8 cellular contexts compared by ENCODE assay signal in the genomic region with DNA sequence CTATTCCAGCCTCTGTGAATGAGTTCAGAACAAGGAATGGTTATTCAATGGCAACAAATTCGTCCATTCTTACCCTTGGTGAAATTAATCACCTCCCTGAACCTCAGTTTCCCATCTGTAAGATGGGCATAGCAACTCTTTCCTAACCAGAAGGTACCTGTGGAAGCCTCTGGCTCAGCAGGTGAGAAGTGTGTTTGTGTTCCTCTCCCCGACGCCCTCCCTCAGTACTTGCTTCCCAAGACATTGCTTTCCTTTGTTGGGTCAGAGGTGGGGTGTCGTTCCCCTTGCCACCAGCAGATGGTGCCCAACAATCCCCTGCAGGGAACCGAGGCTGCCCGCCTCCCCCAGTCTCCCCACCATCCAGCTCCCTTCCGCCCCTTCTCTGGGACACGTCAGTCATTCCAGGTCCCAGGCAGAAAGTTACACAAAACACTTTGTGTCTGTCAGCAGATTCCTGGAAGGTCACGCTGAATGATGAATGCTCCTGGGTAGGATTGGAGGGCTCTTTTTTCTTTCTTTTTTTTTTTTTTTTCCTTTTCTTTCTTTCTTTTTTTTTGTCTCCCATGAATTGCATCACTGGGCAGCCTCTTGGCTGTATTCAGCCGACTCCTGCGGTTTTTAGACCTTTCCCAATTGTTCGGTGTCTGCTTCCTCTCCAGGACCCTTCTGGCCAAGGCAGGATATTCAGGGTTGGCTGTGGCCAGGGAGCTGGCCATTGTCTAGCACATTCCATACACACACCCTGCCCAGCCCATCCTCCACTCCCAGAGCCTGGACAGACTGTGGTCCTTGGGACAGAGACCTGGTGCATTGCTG.
A peak's percentile ranks its signal among the peaks of the same experiment; 100 is the strongest.
DNase-seq lines count a peak whose midpoint lies in the region; ATAC-seq and TF ChIP-seq lines count a peak whose summit lies in the region.

No MANE protein-coding gene starts in this region.

- no peak for TF ChIP-seq EP300 in stomach (IDR thresholded peaks at IDR 0.05)

- H3K9me3 Mint-ChIP-seq in activated T-cell treated with anti-CD3 and anti-CD28 coated beads, Interleukin-2, amount 50 U/mL, for 4 hours, result peaks cover 3% of the 10 kb centered on the region
- H3K9me3 Mint-ChIP-seq in neural crest cell, result peaks cover 6% of the 10 kb centered on the region

- intact Hi-C loops in stomach (cut with DNase I; ENCODE audit: low total_unique reads), result loop anchor here (5.0 to 10.0 kb wide), 2 partner anchors 871 to 1144 kb away; no protein-coding TSS in a partner anchor

- DNase-seq in activated gamma-delta T cell treated with Interleukin-2 at 50 U/mL for 16 hours, result peak; percentile 62
- no peak for DNase-seq in activated gamma-delta T cell (lab: John Stamatoyannopoulos, UW)
- DNase-seq in OCI-M1 (lab: John Stamatoyannopoulos, UW), result peak; percentile 87
- DNase-seq in activated T-cell treated with anti-CD3 and anti-CD28 coated beads, Interleukin-2, amount 50 U/mL, for 4 hours, result peak; percentile 70
- DNase-seq in fibroblast of lung (ENCODE audit: low read depth in 2 of 2), result peak; percentile 94 to 97
- DNase-seq in neural crest cell (ENCODE audit: low read depth, low spot score), result peak; percentile 84
- DNase-seq in stomach, result peak; percentile 80

- peak overlapping the region; percentile 66 for H3K4me2 ChIP-seq in fibroblast of lung (ENCODE audit: extremely low read depth, insufficient read depth, low read length)

- H3K36me3 ChIP-seq in fibroblast of lung (ENCODE audit: control insufficient read depth, insufficient read depth, low read length), result no peaks in the 10 kb centered on the region
- no peaks in the 10 kb centered on the region for H3K36me3 ChIP-seq in stomach

- TF ChIP-seq POLR2A in stomach (IDR thresholded peaks at IDR 0.05), result no peak

- H3K27me3 ChIP-seq in fibroblast of lung (ENCODE audit: control insufficient read depth, insufficient read depth, low read length), result no peaks in the 10 kb centered on the region
- no peaks in the 10 kb centered on the region for H3K27me3 ChIP-seq in stomach

- H3K36me3 Mint-ChIP-seq in activated T-cell treated with anti-CD3 and anti-CD28 coated beads, Interleukin-2, amount 50 U/mL, for 4 hours (ENCODE audit: insufficient read depth), result no peaks in the 10 kb centered on the region
- H3K36me3 Mint-ChIP-seq in neural crest cell (ENCODE audit: low read depth), result peaks cover 13% of the 10 kb centered on the region

- TF ChIP-seq CTCF in fibroblast of lung (conservative IDR thresholded peaks at IDR 0.05 in 1 of 2, IDR thresholded peaks at IDR 0.05 in 1 of 2; ENCODE audit: low read depth in 1 of 2, low read length in 2 of 2) (peak; percentile 97 to 98), neural crest cell (conservative IDR thresholded peaks at IDR 0.05) (peak; percentile 95), stomach (IDR thresholded peaks at IDR 0.05) (peak in 6 of 7 experiments; percentile 25 to 97 (median 96))

- no peak overlapping the region for H3K27ac ChIP-seq in fibroblast of lung (ENCODE audit: insufficient read depth, low read length)
- H3K27ac ChIP-seq in stomach, result peak overlapping the region in 3 of 5 donors; percentile 25 to 53 (median 35)

- no peaks in the 10 kb centered on the region for H3K79me2 ChIP-seq in fibroblast of lung (ENCODE audit: control insufficient read depth, insufficient read depth, low read length)

- H3K4me3 Mint-ChIP-seq in activated T-cell treated with anti-CD3 and anti-CD28 coated beads, Interleukin-2, amount 50 U/mL, for 4 hours, result peak overlapping the region; percentile 59
- H3K4me3 Mint-ChIP-seq in neural crest cell, result peak overlapping the region; percentile 15

- H3K4me3 ChIP-seq in fibroblast of lung (replicated peaks in 1 of 4; ENCODE audit: control extremely low read depth in 1 of 4, insufficient read depth in 1 of 4, low read depth in 3 of 4, low read length in 4 of 4) (peak overlapping the region in 3 of 4 experiments; percentile 15 to 32 (median 19)), stomach (peak overlapping the region in 3 of 4 donors; percentile 12 to 25 (median 14))

- no peak overlapping the region for H3K9ac ChIP-seq in fibroblast of lung (ENCODE audit: insufficient read depth, low read length)

- peaks cover 6% of the 10 kb centered on the region for H3K27me3 Mint-ChIP-seq in activated T-cell treated with anti-CD3 and anti-CD28 coated beads, Interleukin-2, amount 50 U/mL, for 4 hours (ENCODE audit: low read depth)
- no peaks in the 10 kb centered on the region for H3K27me3 Mint-ChIP-seq in neural crest cell (ENCODE audit: low read depth)

- H3K4me1 Mint-ChIP-seq in activated T-cell treated with anti-CD3 and anti-CD28 coated beads, Interleukin-2, amount 50 U/mL, for 4 hours (ENCODE audit: low read depth), result peaks cover 37% of the 10 kb centered on the region
- peaks cover 25% of the 10 kb centered on the region for H3K4me1 Mint-ChIP-seq in neural crest cell

- H3K4me1 ChIP-seq in fibroblast of lung (ENCODE audit: control insufficient read depth, extremely low read depth, insufficient read depth, low read length), result peaks cover 6% of the 10 kb centered on the region
- peaks cover 0 to 15% (median 8%) of the 10 kb centered on the region in 4 donors for H3K4me1 ChIP-seq in stomach

- no peaks in the 10 kb centered on the region for H4K20me1 ChIP-seq in fibroblast of lung (ENCODE audit: control insufficient read depth, extremely low read depth, insufficient read depth, low read length)

- peak; percentile 53 for ATAC-seq in HG03175 (IDR thresholded peaks at IDR 0.05; ENCODE audit: unreplicated experiment)
- peak; percentile 49 to 71 for ATAC-seq in activated T-cell treated with anti-CD3 and anti-CD28 coated beads, Interleukin-2, amount 50 U/mL, for 4 hours

- H3K27ac Mint-ChIP-seq in neural crest cell (ENCODE audit: unreplicated experiment), result peak overlapping the region; percentile 87

- no peaks in the 10 kb centered on the region for H3K9me3 ChIP-seq in fibroblast of lung (ENCODE audit: control insufficient read depth, insufficient read depth, low read depth, low read length)
- H3K9me3 ChIP-seq in stomach, result peaks cover 0 to 1% (median under 1%) of the 10 kb centered on the region in 4 donors

- H2AFZ ChIP-seq in fibroblast of lung (ENCODE audit: low read length), result no peak overlapping the region

- WGBS in stomach, 5 donors, result 9 to 12% (median 9%) methylated on average over 12 of the region's 12 CpGs
